ENCODE assay signal across 1 cellular context in genomic region chr2:68236080-68236734, GRCh38.
TF ChIP-seq lines count a peak whose summit lies in the region.

No MANE protein-coding gene starts in this region.

TF ChIP-seq in K562, 482 proteins besides CTCF, POLR2A, EP300 and RAD21 (continued from another document):
- TF ChIP-seq CHAMP1 (IDR thresholded peaks at IDR 0.05) (no peak), CBX2 (IDR thresholded peaks at IDR 0.05; ENCODE audit: insufficient read depth, low read length, poor library complexity, severe bottlenecking) (no peak), HMBOX1 (IDR thresholded peaks at IDR 0.05) (peak; percentile 74), ZNF3 (CRISPR knock-in tag; IDR thresholded peaks at IDR 0.05) (no peak), ZBTB2 (IDR thresholded peaks at IDR 0.05) (no peak), MTA3 (IDR thresholded peaks at IDR 0.05; ENCODE audit: borderline replicate concordance) (no peak), HDAC3 (IDR thresholded peaks at IDR 0.05; ENCODE audit: borderline replicate concordance, partially characterized antibody) (no peak), SPI1 (IDR thresholded peaks at IDR 0.05; ENCODE audit: borderline replicate concordance, low read depth, low read length) (peak; percentile 75; the same call in 1 of the 2 replicates), PHF8 (IDR thresholded peaks at IDR 0.05; ENCODE audit: borderline replicate concordance, low read length) (no peak), HES1 (IDR thresholded peaks at IDR 0.05; ENCODE audit: low read depth) (no peak), MYC (IDR thresholded peaks at IDR 0.05; ENCODE audit: low read depth, low read length) (no peak), MYC (CRISPR knock-in tag; IDR thresholded peaks at IDR 0.05; ENCODE audit: borderline replicate concordance, low read depth) (no peak), CREB3 (tag; conservative IDR thresholded peaks at IDR 0.05; ENCODE audit: low read depth) (no peak), FOXO4 (CRISPR knock-in tag; IDR thresholded peaks at IDR 0.05) (no peak), ZBTB40 (IDR thresholded peaks at IDR 0.05) (peak; percentile 64), ZBTB40 (CRISPR knock-in tag; IDR thresholded peaks at IDR 0.05) (no peak), ZNF77 (CRISPR knock-in tag; IDR thresholded peaks at IDR 0.05) (no peak), NFIC (IDR thresholded peaks at IDR 0.05) (peak; percentile 74), ID3 (CRISPR knock-in tag; IDR thresholded peaks at IDR 0.05) (no peak), ID3 (tag; IDR thresholded peaks at IDR 0.05) (no peak)
